ENCODE assay signal across 37 cellular contexts in genomic region chrX:123468481-123468880, GRCh38.
"Had no signal": no experiment of that assay in that cellular context is flagged by ENCODE, and none has a peak within 500 bp of the region (broad histone marks: within the 10 kb centered on the region; RNA-seq: fewer than 3 reads in every experiment).

No MANE protein-coding gene starts in this region.

- H3K27me3 ChIP-seq: adrenal gland, cardiac muscle cell had no signal

- H3K4me3 ChIP-seq: adrenal gland, cardiac muscle cell had no signal

- H3K9me3 Mint-ChIP-seq: activated B cell treated with CpG ODN at 0.5 μM for 24 hours; activated CD4-positive, alpha-beta memory T cell treated with anti-CD3 and anti-CD28 coated beads for 36 hours; activated CD4-positive, alpha-beta T cell treated with anti-CD3 and anti-CD28 coated beads, Interleukin-2, amount 10 ng/mL, durations not matched to agents 24 days and 14 days; activated CD8-positive, alpha-beta T cell treated with anti-CD3 and anti-CD28 coated beads for 36 hours; activated naive CD4-positive, alpha-beta T cell treated with anti-CD3 and anti-CD28 coated beads for 36 hours; activated naive CD4-positive, alpha-beta T cell treated with anti-CD3 and anti-CD28 coated beads, Interleukin-2, amount 50 U/mL, for 72 hours; activated naive CD8-positive, alpha-beta T cell treated with anti-CD3 and anti-CD28 coated beads for 36 hours; activated T-cell treated with anti-CD3 and anti-CD28 coated beads, Interleukin-2, amount 50 U/mL, for 4 hours; activated T-cell treated with anti-CD3 and anti-CD28 coated beads, Interleukin-2, amount 50 U/mL, for 72 hours; activated T-helper 1 cell treated with anti-CD3 and anti-CD28 coated beads, Interleukin-12 subunit alpha, Interleukin-12 subunit beta, Interleukin-2, Interleukin-4 antibody, amounts not matched to agents 30 ng/mL and 10 ng/mL and 1 ng/mL, durations not matched to agents 14 hours and 24 hours and 36 hours; activated T-helper 17 cell treated with anti-CD3 and anti-CD28 coated beads, Interleukin-2, amount 50 U/mL, for 72 hours; brain; central memory CD8-positive, alpha-beta T cell; T-helper 1 cell treated with Interleukin-12 subunit alpha and Interleukin-12 subunit beta and Interleukin-4 antibody, amounts not matched to agents 30 μg/mL and 1 μg/mL, for 36 hours; T-helper 2 cell treated with Interferon-gamma antibody and Interleukin-4, amounts not matched to agents 5 μg/mL and 100 μg/mL, for 36 hours had no signal

- FAIRE-seq: bronchial epithelial cell, TTC549 had no signal

- H3K36me3 ChIP-seq: adrenal gland, cardiac muscle cell had no signal

- H3K4me1 ChIP-seq: adrenal gland had no signal

- H3K27ac ChIP-seq: adrenal gland, cardiac muscle cell, VCaP had no signal

- H3K4me3 Mint-ChIP-seq: activated B cell treated with CpG ODN at 0.5 μM for 24 hours; activated CD4-positive, alpha-beta memory T cell treated with anti-CD3 and anti-CD28 coated beads for 36 hours; activated CD4-positive, alpha-beta T cell treated with anti-CD3 and anti-CD28 coated beads, Interleukin-2, amount 10 ng/mL, durations not matched to agents 24 days and 14 days; activated CD8-positive, alpha-beta T cell treated with anti-CD3 and anti-CD28 coated beads for 36 hours; activated naive CD4-positive, alpha-beta T cell treated with anti-CD3 and anti-CD28 coated beads for 36 hours; activated naive CD8-positive, alpha-beta T cell treated with anti-CD3 and anti-CD28 coated beads for 36 hours; activated T-cell treated with anti-CD3 and anti-CD28 coated beads, Interleukin-2, amount 50 U/mL, for 4 hours; activated T-cell treated with anti-CD3 and anti-CD28 coated beads, Interleukin-2, amount 50 U/mL, for 72 hours; activated T-helper 1 cell treated with anti-CD3 and anti-CD28 coated beads, Interleukin-12 subunit alpha, Interleukin-12 subunit beta, Interleukin-2, Interleukin-4 antibody, amounts not matched to agents 30 ng/mL and 10 ng/mL and 1 ng/mL, durations not matched to agents 14 hours and 24 hours and 36 hours; activated T-helper 17 cell treated with anti-CD3 and anti-CD28 coated beads, Interleukin-2, amount 50 U/mL, for 72 hours; brain; central memory CD8-positive, alpha-beta T cell; T-helper 1 cell treated with Interleukin-12 subunit alpha and Interleukin-12 subunit beta and Interleukin-4 antibody, amounts not matched to agents 30 μg/mL and 1 μg/mL, for 36 hours; T-helper 2 cell treated with Interferon-gamma antibody and Interleukin-4, amounts not matched to agents 5 μg/mL and 100 μg/mL, for 36 hours had no signal

- H3K9me3 ChIP-seq: adrenal gland had no signal

- ATAC-seq: activated CD8-positive, alpha-beta T cell treated with anti-CD3 and anti-CD28 coated beads for 36 hours; activated naive CD4-positive, alpha-beta T cell treated with anti-CD3 and anti-CD28 coated beads, Interleukin-2, amount 50 U/mL, for 72 hours; activated T-cell treated with anti-CD3 and anti-CD28 coated beads, Interleukin-2, amount 50 U/mL, for 4 hours; activated T-cell treated with anti-CD3 and anti-CD28 coated beads, Interleukin-2, amount 50 U/mL, for 72 hours; activated T-helper 17 cell treated with anti-CD3 and anti-CD28 coated beads, Interleukin-2, amount 50 U/mL, for 72 hours had no signal

- DNase-seq: activated B cell treated with CpG ODN at 0.5 μM for 24 hours; activated CD4-positive, alpha-beta memory T cell treated with anti-CD3 and anti-CD28 coated beads for 36 hours; activated CD4-positive, alpha-beta T cell treated with anti-CD3 and anti-CD28 coated beads for 4 hours; activated CD4-positive, alpha-beta T cell treated with anti-CD3 and anti-CD28 coated beads, Interleukin-2, amount 10 ng/mL, durations not matched to agents 24 days and 14 days; activated CD4-positive, alpha-beta T cell treated with anti-CD3 and anti-CD28 coated beads, Interleukin-2, amount 50 U/mL, for 1 hour; activated CD4-positive, alpha-beta T cell treated with anti-CD3 and anti-CD28 coated beads, Interleukin-2, amount 50 U/mL, for 4 hours; activated CD4-positive, CD25-positive, alpha-beta regulatory T cell treated with anti-CD3 and anti-CD28 coated beads, Interleukin-2, amount 50 U/mL, for 72 hours; activated CD8-positive, alpha-beta memory T cell treated with anti-CD3 and anti-CD28 coated beads, Interleukin-2, amount 50 U/mL, for 4 hours; activated CD8-positive, alpha-beta T cell treated with anti-CD3 and anti-CD28 coated beads for 36 hours; activated effector memory CD4-positive, alpha-beta T cell treated with anti-CD3 and anti-CD28 coated beads, Interleukin-2, amount 50 U/mL, for 16 hours; activated gamma-delta T cell treated with Interleukin-2 at 50 U/mL for 16 hours; activated naive CD4-positive, alpha-beta T cell; activated naive CD4-positive, alpha-beta T cell treated with anti-CD3 and anti-CD28 coated beads for 36 hours; activated naive CD4-positive, alpha-beta T cell treated with anti-CD3 and anti-CD28 coated beads, Interleukin-2, amount 50 U/mL, for 16 hours; activated naive CD8-positive, alpha-beta T cell treated with anti-CD3 and anti-CD28 coated beads for 36 hours; activated T-cell treated with anti-CD3 and anti-CD28 coated beads for 4 hours; activated T-cell treated with anti-CD3 and anti-CD28 coated beads, Interleukin-2, amount 50 U/mL, for 1 hour; activated T-cell treated with anti-CD3 and anti-CD28 coated beads, Interleukin-2, amount 50 U/mL, for 4 hours; activated T-cell treated with anti-CD3 and anti-CD28 coated beads, Interleukin-2, amount 50 U/mL, for 72 hours; adrenal gland; amniotic stem cell; aorta; caudate nucleus; cerebellar nuclear complex; T-helper 2 cell; T-helper 9 cell had no signal

- H3K36me3 Mint-ChIP-seq: activated CD4-positive, alpha-beta memory T cell treated with anti-CD3 and anti-CD28 coated beads for 36 hours; activated naive CD4-positive, alpha-beta T cell treated with anti-CD3 and anti-CD28 coated beads, Interleukin-2, amount 50 U/mL, for 72 hours; activated naive CD8-positive, alpha-beta T cell treated with anti-CD3 and anti-CD28 coated beads for 36 hours; brain had no signal

- H3K4me1 Mint-ChIP-seq: activated B cell treated with CpG ODN at 0.5 μM for 24 hours; activated CD4-positive, alpha-beta T cell treated with anti-CD3 and anti-CD28 coated beads, Interleukin-2, amount 10 ng/mL, durations not matched to agents 24 days and 14 days; activated naive CD8-positive, alpha-beta T cell treated with anti-CD3 and anti-CD28 coated beads for 36 hours; activated T-helper 17 cell treated with anti-CD3 and anti-CD28 coated beads, Interleukin-2, amount 50 U/mL, for 72 hours; brain; central memory CD8-positive, alpha-beta T cell had no signal

- H3K27ac Mint-ChIP-seq: activated B cell treated with CpG ODN at 0.5 μM for 24 hours; activated CD4-positive, alpha-beta memory T cell treated with anti-CD3 and anti-CD28 coated beads for 36 hours; activated CD4-positive, alpha-beta T cell treated with anti-CD3 and anti-CD28 coated beads, Interleukin-2, amount 10 ng/mL, durations not matched to agents 24 days and 14 days; activated CD8-positive, alpha-beta T cell treated with anti-CD3 and anti-CD28 coated beads for 36 hours; activated naive CD4-positive, alpha-beta T cell treated with anti-CD3 and anti-CD28 coated beads for 36 hours; activated naive CD4-positive, alpha-beta T cell treated with anti-CD3 and anti-CD28 coated beads, Interleukin-2, amount 50 U/mL, for 72 hours; activated naive CD8-positive, alpha-beta T cell treated with anti-CD3 and anti-CD28 coated beads for 36 hours; activated T-cell treated with anti-CD3 and anti-CD28 coated beads, Interleukin-2, amount 50 U/mL, for 72 hours; activated T-helper 1 cell treated with anti-CD3 and anti-CD28 coated beads, Interleukin-12 subunit alpha, Interleukin-12 subunit beta, Interleukin-2, Interleukin-4 antibody, amounts not matched to agents 30 ng/mL and 10 ng/mL and 1 ng/mL, durations not matched to agents 14 hours and 24 hours and 36 hours; activated T-helper 17 cell treated with anti-CD3 and anti-CD28 coated beads, Interleukin-2, amount 50 U/mL, for 72 hours; brain; T-helper 1 cell treated with Interleukin-12 subunit alpha and Interleukin-12 subunit beta and Interleukin-4 antibody, amounts not matched to agents 30 μg/mL and 1 μg/mL, for 36 hours; T-helper 2 cell treated with Interferon-gamma antibody and Interleukin-4, amounts not matched to agents 5 μg/mL and 100 μg/mL, for 36 hours had no signal

- H3K27me3 Mint-ChIP-seq: activated B cell treated with CpG ODN at 0.5 μM for 24 hours; activated CD4-positive, alpha-beta memory T cell treated with anti-CD3 and anti-CD28 coated beads for 36 hours; activated CD4-positive, alpha-beta T cell treated with anti-CD3 and anti-CD28 coated beads, Interleukin-2, amount 10 ng/mL, durations not matched to agents 24 days and 14 days; activated CD8-positive, alpha-beta T cell treated with anti-CD3 and anti-CD28 coated beads for 36 hours; activated T-helper 17 cell treated with anti-CD3 and anti-CD28 coated beads, Interleukin-2, amount 50 U/mL, for 72 hours; brain had no signal
